8 cellular contexts compared by ENCODE assay signal in the genomic region with DNA sequence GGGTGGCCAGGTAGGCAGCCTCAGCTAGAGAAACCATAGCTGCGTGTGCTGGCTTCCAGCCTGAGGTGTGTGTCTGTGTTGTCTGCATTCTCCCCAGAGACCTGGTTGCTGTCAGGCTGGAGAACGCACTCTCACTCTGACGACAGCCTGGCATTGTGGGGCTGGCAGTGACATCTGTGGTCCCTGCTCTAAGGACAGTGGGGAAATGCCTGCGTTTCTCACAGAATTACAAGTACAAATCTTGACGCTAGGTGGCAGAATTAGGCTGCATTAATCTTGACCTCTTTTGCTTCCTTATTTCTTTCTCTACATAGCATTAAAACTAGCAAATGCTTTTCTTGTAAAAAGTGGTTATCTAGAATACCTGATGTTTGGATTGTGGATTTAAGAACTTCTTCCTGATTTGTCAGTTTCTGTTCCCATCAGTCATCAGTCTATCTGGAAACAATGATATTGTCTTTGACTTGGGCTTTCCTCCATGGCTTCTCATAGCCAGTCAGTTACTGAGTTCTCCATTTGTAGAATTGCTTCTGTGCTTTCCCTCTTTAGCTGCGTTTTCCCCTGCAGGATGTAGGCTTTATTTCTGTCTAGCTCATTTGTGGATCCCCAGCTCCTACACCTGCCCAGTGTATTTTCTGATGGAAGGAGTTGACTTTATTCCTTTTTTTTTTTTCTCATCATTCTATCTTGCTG.
DNase-seq lines count a peak whose midpoint lies in the region; ATAC-seq and TF ChIP-seq lines count a peak whose summit lies in the region.

No MANE protein-coding gene starts in this region.

- ATAC-seq in GM18858 (IDR thresholded peaks at IDR 0.05; ENCODE audit: unreplicated experiment) = peak; percentile 65
- peak; percentile 54 for ATAC-seq in HG03045 (IDR thresholded peaks at IDR 0.05; ENCODE audit: unreplicated experiment)
- ATAC-seq in heart right ventricle = peak in 7 of 8 donors; percentile 60 to 81 (median 68)

- no peak overlapping the region for H3K27ac ChIP-seq in heart right ventricle

- intact Hi-C loops in heart right ventricle (cut with DNase I) = loop anchor here (1.0 to 10.0 kb wide), 22 partner anchors 118 to 1875 kb away; partner anchors contain the start of gene ADAM12 (in 4 of the 10)

- TF ChIP-seq CTCF in heart right ventricle (IDR thresholded peaks at IDR 0.05) = peak; percentile 31 to 87 (median 69)

- WGBS in heart right ventricle, 2 donors = 7 to 15% methylated on average over 6 of the region's 6 CpGs

- peaks cover 0 to 4% (median 0%) of the 10 kb centered on the region in 9 donors for H3K4me1 ChIP-seq in heart right ventricle

- peaks cover 0 to 10% (median 0%) of the 10 kb centered on the region in 7 donors for H3K27me3 ChIP-seq in heart right ventricle

- no peaks in the 10 kb centered on the region for H3K36me3 ChIP-seq in heart right ventricle

- H3K4me3 ChIP-seq in heart right ventricle = no peak overlapping the region

- peak; percentile 48 for DNase-seq in COLO668 (lab: John Stamatoyannopoulos, UW; ENCODE audit: unreplicated experiment)
- peak; percentile 24 for DNase-seq in NCI-H345 (lab: John Stamatoyannopoulos, UW)
- DNase-seq in amniotic epithelial cell (ENCODE audit: low read depth) = peak; percentile 55
- DNase-seq in heart right ventricle = peak in 1 of 2 donors; percentile 61
- DNase-seq in putamen (ENCODE audit: low spot score) = peak; percentile 66
- DNase-seq in NCI-H2227 (lab: John Stamatoyannopoulos, UW; ENCODE audit: unreplicated experiment) = no peak

- no peaks in the 10 kb centered on the region for H3K9me3 ChIP-seq in heart right ventricle
